In genomic region chr3:127970966-127971592, GRCh38 we compare ENCODE assay signal across 8 cellular contexts. TPM values are rescaled to one million over a fixed set of nuclear protein-coding genes. Genes with fewer than 3 reads are reported as not detected.
DNase-seq lines count a peak whose midpoint lies in the region; ATAC-seq and TF ChIP-seq lines count a peak whose summit lies in the region.

No MANE protein-coding gene starts in this region.

- TF ChIP-seq CTCF in brain microvascular endothelial cell (IDR thresholded peaks at IDR 0.05; ENCODE audit: low read depth, low read length, missing control alignments): peak; percentile 84

- no peak overlapping the region for H3K27ac ChIP-seq in brain microvascular endothelial cell

- in situ Hi-C loops in brain microvascular endothelial cell (cut with HindIII; ENCODE audit: low pct_ligation_motif_present, low sequenced_read_pairs): no loop called here

- H3K27me3 ChIP-seq in brain microvascular endothelial cell (replicated peaks): peaks cover 2% of the 10 kb centered on the region

- no peaks in the 10 kb centered on the region for H3K36me3 ChIP-seq in brain microvascular endothelial cell (replicated peaks)

- H3K4me3 ChIP-seq in brain microvascular endothelial cell (ENCODE audit: low read depth, low read length): no peak overlapping the region

- DNase-seq in Daoy (ENCODE audit: low read depth) (peak; percentile 57), NCI-H524 (lab: John Stamatoyannopoulos, UW) (peak; percentile 71 to 84), brain microvascular endothelial cell (peak; percentile 31), inferior parietal cortex (ENCODE audit: extremely low spot score) (peak; percentile 74), superior temporal gyrus (ENCODE audit: extremely low spot score) (peak; percentile 84)

- ATAC-seq in HG03045 (IDR thresholded peaks at IDR 0.05; ENCODE audit: unreplicated experiment) (peak; percentile 57), GM21786 (IDR thresholded peaks at IDR 0.05; ENCODE audit: unreplicated experiment) (no peak), HG03025 (IDR thresholded peaks at IDR 0.05; ENCODE audit: low FRiP score, unreplicated experiment) (no peak)

RNA-seq across cellular contexts. Expression of gene KBTBD12, which starts 56.0 kb away (rescaled TPM):
- total RNA-seq in Daoy (2014; rRNA removed; shearing (Covaris generic)): not detected in 2 replicates

Comparison
In these comparisons a context has a peak if more than half of its experiments do, and no peak if none do; other contexts are left out.
1. DNase-seq: peak in every context shown above with its lines; median percentile 84 in superior temporal gyrus; 78 in NCI-H524; 74 in inferior parietal cortex; 57 in Daoy; 31 in brain microvascular endothelial cell.